9 cellular contexts compared by ENCODE assay signal in the genomic region with DNA sequence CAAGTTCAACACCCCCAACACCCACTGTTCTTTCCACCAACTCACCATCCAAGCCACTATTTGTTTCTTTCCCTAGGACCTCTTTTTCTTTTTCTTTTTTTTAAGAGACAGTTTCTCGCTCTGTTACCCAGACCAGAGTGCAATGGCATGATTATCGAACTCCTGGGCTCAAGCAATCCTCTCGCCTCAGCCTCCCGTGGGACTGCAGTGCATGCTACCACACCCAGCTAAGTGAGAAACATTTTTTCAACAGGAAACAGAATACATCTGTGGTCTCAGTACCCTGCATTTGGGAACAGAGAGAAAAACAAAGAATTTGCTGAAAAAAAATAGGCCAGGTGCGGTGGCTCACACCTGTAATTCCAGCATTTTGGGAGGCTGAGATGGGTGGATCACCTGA. TPM values are rescaled to one million over a fixed set of nuclear protein-coding genes. Genes with fewer than 3 reads are reported as not detected.
DNase-seq lines count a peak whose midpoint lies in the region; ATAC-seq and TF ChIP-seq lines count a peak whose summit lies in the region.
"Had no signal": no experiment of that assay in that cellular context is flagged by ENCODE, and none has a peak within 500 bp of the region (broad histone marks: within the 10 kb centered on the region; RNA-seq: fewer than 3 reads in every experiment).

No MANE protein-coding gene starts in this region.

- peaks cover 24% of the 10 kb centered on the region for H3K36me3 Mint-ChIP-seq in stimulated activated naive CD8-positive, alpha-beta T cell treated with anti-CD3 and anti-CD28 coated beads, Interleukin-15, Interleukin-2, amounts not matched to agents 100 ng/mL and 50 ng/mL, for 24 hours (ENCODE audit: low read depth)
- H3K36me3 Mint-ChIP-seq in endothelial cell (ENCODE audit: low read depth, unreplicated experiment), result peaks cover 4% of the 10 kb centered on the region

- DNase-seq in stimulated activated naive CD8-positive, alpha-beta T cell treated with anti-CD3 and anti-CD28 coated beads, Interleukin-15, Interleukin-2, amounts not matched to agents 100 U/mL and 50 U/mL, for 24 hours, result no peak
- DNase-seq in endothelial cell (ENCODE audit: low spot score) (no peak), cerebellar cortex (ENCODE audit: low spot score) (no peak), dedifferentiated amniotic fluid mesenchymal stem cell (ENCODE audit: extremely low spot score) (no peak), DMS79 (lab: John Stamatoyannopoulos, UW) (no peak), GM03348 (ENCODE audit: low spot score) (no peak)
- DNase-seq: C1 segment of cervical spinal cord had no signal

- H3K27ac Mint-ChIP-seq in stimulated activated naive CD8-positive, alpha-beta T cell treated with anti-CD3 and anti-CD28 coated beads, Interleukin-15, Interleukin-2, amounts not matched to agents 100 ng/mL and 50 ng/mL, for 24 hours, result peak overlapping the region; percentile 76
- H3K27ac Mint-ChIP-seq in endothelial cell (ENCODE audit: unreplicated experiment), result no peak overlapping the region

- no peak for ATAC-seq in stimulated activated naive CD8-positive, alpha-beta T cell treated with anti-CD3 and anti-CD28 coated beads, Interleukin-15, Interleukin-2, amounts not matched to agents 100 U/mL and 50 U/mL, for 24 hours
- ATAC-seq in HG03432 (IDR thresholded peaks at IDR 0.05; ENCODE audit: unreplicated experiment), result peak; percentile 51

- H3K4me3 Mint-ChIP-seq in stimulated activated naive CD8-positive, alpha-beta T cell treated with anti-CD3 and anti-CD28 coated beads, Interleukin-15, Interleukin-2, amounts not matched to agents 100 ng/mL and 50 ng/mL, for 24 hours, result peak overlapping the region; percentile 53
- peak overlapping the region; percentile 32 for H3K4me3 Mint-ChIP-seq in endothelial cell (ENCODE audit: unreplicated experiment)

- H3K27me3 Mint-ChIP-seq in stimulated activated naive CD8-positive, alpha-beta T cell treated with anti-CD3 and anti-CD28 coated beads, Interleukin-15, Interleukin-2, amounts not matched to agents 100 ng/mL and 50 ng/mL, for 24 hours, result no peaks in the 10 kb centered on the region
- peaks cover 11% of the 10 kb centered on the region for H3K27me3 Mint-ChIP-seq in endothelial cell (ENCODE audit: unreplicated experiment)

- peaks cover 97% of the 10 kb centered on the region for H3K4me1 Mint-ChIP-seq in stimulated activated naive CD8-positive, alpha-beta T cell treated with anti-CD3 and anti-CD28 coated beads, Interleukin-15, Interleukin-2, amounts not matched to agents 100 ng/mL and 50 ng/mL, for 24 hours (ENCODE audit: low read depth)
- peaks cover 58% of the 10 kb centered on the region for H3K4me1 Mint-ChIP-seq in endothelial cell (ENCODE audit: unreplicated experiment)

- H3K9me3 Mint-ChIP-seq in stimulated activated naive CD8-positive, alpha-beta T cell treated with anti-CD3 and anti-CD28 coated beads, Interleukin-15, Interleukin-2, amounts not matched to agents 100 ng/mL and 50 ng/mL, for 24 hours, result no peaks in the 10 kb centered on the region
- no peaks in the 10 kb centered on the region for H3K9me3 Mint-ChIP-seq in endothelial cell (ENCODE audit: unreplicated experiment)

- no peak for TF ChIP-seq CTCF in endothelial cell (IDR thresholded peaks at IDR 0.05; ENCODE audit: unreplicated experiment)

RNA-seq across cellular contexts. Expression of gene B4GALT1, which starts 24.6 kb away (rescaled TPM):
- total RNA-seq in endothelial cell (ENCODE audit: unreplicated experiment), result 86.7 TPM
